ENCODE assay signal across 12 cellular contexts in the genomic region with DNA sequence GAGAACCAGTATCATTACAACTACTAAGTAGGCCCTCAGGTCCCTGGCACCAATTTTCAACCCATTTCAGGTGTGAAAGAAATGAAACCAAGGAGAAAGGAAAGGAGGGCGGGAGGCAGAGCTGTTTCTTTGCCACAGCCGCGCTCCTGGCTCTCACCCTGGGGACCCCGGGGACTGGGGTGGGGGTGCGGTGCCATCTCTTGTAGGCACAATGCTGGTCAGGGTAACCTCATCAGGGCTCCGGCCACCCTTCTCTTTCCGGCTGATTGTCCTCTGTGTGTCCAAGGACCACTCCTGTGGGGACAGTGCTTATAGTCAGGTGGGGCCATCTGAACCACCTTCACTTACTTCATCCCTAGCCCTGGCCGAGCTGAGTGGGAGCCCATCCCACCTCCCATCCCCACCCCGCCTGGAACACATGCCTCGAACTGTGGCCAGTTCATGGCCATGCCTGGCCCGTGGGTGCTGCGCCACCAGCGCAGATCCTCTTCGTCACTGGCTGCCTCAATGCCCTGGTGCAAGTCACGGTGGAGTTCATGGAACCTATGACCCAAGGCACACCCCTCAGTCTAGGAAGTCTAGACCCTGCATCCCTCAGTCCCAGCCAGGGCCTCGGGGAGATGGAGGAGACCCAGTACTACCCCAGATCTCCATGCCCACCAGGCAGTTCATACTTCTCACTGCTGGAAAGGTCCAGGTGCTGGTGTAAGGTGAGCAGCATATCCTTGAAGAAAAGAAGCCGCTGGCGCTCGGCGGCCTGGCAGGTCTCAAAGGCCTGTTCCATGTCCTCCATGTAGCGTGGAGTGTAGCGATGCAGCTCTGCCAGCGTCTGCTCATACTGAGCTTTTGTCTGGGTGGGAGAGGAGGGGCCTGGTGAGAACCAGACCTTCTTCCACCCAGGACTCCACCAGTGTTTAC. TPM values are rescaled to one million over a fixed set of nuclear protein-coding genes. Genes with fewer than 3 reads are reported as not detected.
DNase-seq lines count a peak whose midpoint lies in the region; ATAC-seq and TF ChIP-seq lines count a peak whose summit lies in the region.
"Had no signal": no experiment of that assay in that cellular context is flagged by ENCODE, and none has a peak within 500 bp of the region (broad histone marks: within the 10 kb centered on the region; RNA-seq: fewer than 3 reads in every experiment).

No MANE protein-coding gene starts in this region.

- peak overlapping the region; percentile 37 for H3K27ac Mint-ChIP-seq in CD4-positive, alpha-beta T cell

- no peak for ATAC-seq in CD4-positive, alpha-beta T cell (ENCODE audit: poor library complexity)
- ATAC-seq in gastrocnemius medialis, result no peak
- ATAC-seq in HG03196 (IDR thresholded peaks at IDR 0.05; ENCODE audit: unreplicated experiment), result no peak
- ATAC-seq: activated T-helper 17 cell treated with anti-CD3 and anti-CD28 coated beads, Interleukin-2, amount 50 U/mL, for 72 hours had no signal

- CTCF ChIA-PET in CD4-positive, alpha-beta T cell (lab: Charles Lee), result interaction anchor here (1.1 to 3.1 kb wide), 4 partner anchors 42 to 374 kb away, joined by 3 to 13 read pairs (median 7); no protein-coding TSS in a partner anchor

- H3K27me3 ChIP-seq in CD4-positive, alpha-beta T cell (ENCODE audit: control insufficient read depth, insufficient read depth, low read length), result peaks cover 10% of the 10 kb centered on the region
- H3K27me3 ChIP-seq in NT2/D1 (ENCODE audit: insufficient read depth, insufficient read length) (no peaks in the 10 kb centered on the region), esophagus squamous epithelium (no peaks in the 10 kb centered on the region), gastrocnemius medialis (no peaks in the 10 kb centered on the region)

- H3K36me3 ChIP-seq in NT2/D1 (ENCODE audit: insufficient read depth, insufficient read length, low read length) (peaks cover 72% of the 10 kb centered on the region), esophagus squamous epithelium (peaks cover 5 to 75% (median 8%) of the 10 kb centered on the region in 3 donors), gastrocnemius medialis (peaks cover 0 to 25% of the 10 kb centered on the region in 2 donors)

- H3K4me3 Mint-ChIP-seq in CD4-positive, alpha-beta T cell, result peak overlapping the region; percentile 15
- H3K4me3 Mint-ChIP-seq: memory B cell had no signal

- H3K36me3 Mint-ChIP-seq in CD4-positive, alpha-beta T cell (ENCODE audit: low read depth), result peaks cover 18% of the 10 kb centered on the region
- H3K36me3 Mint-ChIP-seq: memory B cell had no signal

- intact Hi-C loops in CD4-positive, alpha-beta T cell (cut with DNase I, micrococcal nuclease), result loop anchor here in 1 of 2 experiments (5.0 to 10.0 kb wide), 8 partner anchors 68 to 668 kb away; partner anchors contain the start of genes ACP2, ARHGAP1, CELF1 and FNBP4
- intact Hi-C loops in esophagus squamous epithelium (cut with DNase I), result loop anchor here (5.0 to 10.0 kb wide), 2 partner anchors 78 to 176 kb away; partner anchors contain the start of genes MYBPC3 and NR1H3
- intact Hi-C loops in gastrocnemius medialis (cut with DNase I; ENCODE audit: low total_unique reads), result loop anchor here (5.0 to 10.0 kb wide), 2 partner anchors 228 to 474 kb away; partner anchors contain the start of genes ARHGAP1, SLC39A13 and ZNF408

- peaks cover 17% of the 10 kb centered on the region for H3K27me3 Mint-ChIP-seq in CD4-positive, alpha-beta T cell

- 87 to 91% methylated on average over 5 to 13 of the region's 23 CpGs for WGBS in esophagus squamous epithelium, 2 donors

- H3K4me1 ChIP-seq in NT2/D1 (ENCODE audit: insufficient read depth, insufficient read length) (peaks cover 32% of the 10 kb centered on the region), esophagus squamous epithelium (peaks cover 19 to 54% (median 20%) of the 10 kb centered on the region in 3 donors), gastrocnemius medialis (peaks cover 70 to 80% of the 10 kb centered on the region in 2 donors)

- DNase-seq in CD4-positive, alpha-beta T cell, result no peak
- no peak for DNase-seq in NT2/D1 (ENCODE audit: low read depth, low spot score)
- DNase-seq in esophagus squamous epithelium (lab: John Stamatoyannopoulos, UW), result no peak
- DNase-seq in gastrocnemius medialis, result no peak
- no peak for DNase-seq in NCI-H2171 (lab: John Stamatoyannopoulos, UW)
- no peak for DNase-seq in GM19238 (ENCODE audit: insufficient read length, low spot score)
- DNase-seq: activated CD4-positive, CD25-positive, alpha-beta regulatory T cell treated with anti-CD3 and anti-CD28 coated beads, Interleukin-2, amount 50 U/mL, for 72 hours; stimulated activated CD4-positive, alpha-beta T cell treated with anti-CD3 and anti-CD28 coated beads, Interleukin-2, amount 100 ng/mL, for 48 hours had no signal

- peaks cover 34% of the 10 kb centered on the region for H3K4me1 Mint-ChIP-seq in CD4-positive, alpha-beta T cell (ENCODE audit: low read depth)

- POLR2A ChIA-PET in CD4-positive, alpha-beta T cell (lab: Charles Lee), result interaction anchor here (1.5 to 3.8 kb wide), 4 partner anchors 36 to 274 kb away, joined by 3 to 47 read pairs (median 10); partner anchors contain the start of genes ACP2, DDB2 and MADD

- H3K9ac ChIP-seq in NT2/D1 (ENCODE audit: insufficient read length, low read depth), result peak overlapping the region; percentile 15

- H3K4me3 ChIP-seq in NT2/D1 (ENCODE audit: insufficient read length, low read depth), result no peak overlapping the region
- H3K4me3 ChIP-seq in esophagus squamous epithelium, result no peak overlapping the region
- H3K4me3 ChIP-seq in gastrocnemius medialis, result no peak overlapping the region

- no peak for TF ChIP-seq CTCF in CD4-positive, alpha-beta T cell (IDR thresholded peaks at IDR 0.05)
- TF ChIP-seq CTCF in esophagus squamous epithelium (IDR thresholded peaks at IDR 0.05) (no peak), gastrocnemius medialis (IDR thresholded peaks at IDR 0.05 in 4 of 5, conservative IDR thresholded peaks at IDR 0.05 in 1 of 5) (no peak)

- H3K9me3 ChIP-seq in CD4-positive, alpha-beta T cell (ENCODE audit: control insufficient read depth, low read length), result no peaks in the 10 kb centered on the region
- no peaks in the 10 kb centered on the region for H3K9me3 ChIP-seq in NT2/D1 (ENCODE audit: insufficient read depth, low read length)
- H3K9me3 ChIP-seq in esophagus squamous epithelium, result no peaks in the 10 kb centered on the region
- no peaks in the 10 kb centered on the region for H3K9me3 ChIP-seq in gastrocnemius medialis

- TF ChIP-seq POLR2A in esophagus squamous epithelium (IDR thresholded peaks at IDR 0.05) (no peak), gastrocnemius medialis (IDR thresholded peaks at IDR 0.05) (no peak)

- H3K27ac ChIP-seq in CD4-positive, alpha-beta T cell (ENCODE audit: low read depth, low read length), result no peak overlapping the region
- H3K27ac ChIP-seq in esophagus squamous epithelium (peak overlapping the region in 3 of 4 donors; percentile 98 to 100 (median 100)), gastrocnemius medialis (peak overlapping the region; percentile 97 to 99 (median 98))
- H3K27ac ChIP-seq: epithelial cell of prostate had no signal

- H3K9me3 Mint-ChIP-seq in CD4-positive, alpha-beta T cell, result no peaks in the 10 kb centered on the region
- H3K9me3 Mint-ChIP-seq: activated T-helper 17 cell treated with anti-CD3 and anti-CD28 coated beads, Interleukin-2, amount 50 U/mL, for 72 hours; memory B cell had no signal

- in situ Hi-C loops in gastrocnemius medialis (cut with MboI; ENCODE audit: low sequenced_read_pairs in 4 of 4), result no loop called here

RNA-seq across cellular contexts. Expression of gene ARFGAP2, which starts 2.3 kb away (rescaled TPM):
- total RNA-seq in CD4-positive, alpha-beta T cell, result 100 to 1,000 TPM; 161 to 174 TPM
- total RNA-seq in esophagus squamous epithelium (100 to 1,000 TPM in 3 of 4 donors, 10 to 100 TPM in 1; 95.3 to 171 (median 119) TPM), gastrocnemius medialis (100 to 1,000 TPM; 120 to 165 (median 142) TPM)

RNA-seq across cellular contexts. Expression of gene PACSIN3, which starts 7.2 kb away (rescaled TPM):
- under 1 TPM in 1 of 2 experiments, not detected in 1; 0.27 TPM for total RNA-seq in CD4-positive, alpha-beta T cell
- total RNA-seq in esophagus squamous epithelium, result 10 to 100 TPM; 55.9 to 95.7 (median 65.0) TPM
- 100 to 1,000 TPM; 129 to 369 (median 205) TPM for total RNA-seq in gastrocnemius medialis

RNA-seq across cellular contexts. Expression of gene DDB2, which starts 35.8 kb away (rescaled TPM):
- total RNA-seq in CD4-positive, alpha-beta T cell, result 10 to 100 TPM; 57.3 to 57.6 TPM
- total RNA-seq in esophagus squamous epithelium (10 to 100 TPM; 25.7 to 65.8 (median 43.5) TPM), gastrocnemius medialis (10 to 100 TPM in 1 of 4 donors, 1 to 10 TPM in 3; 4.7 to 11.5 (median 7.1) TPM)

Comparison
In these comparisons a context has a peak if more than half of its experiments do, and no peak if none do; other contexts are left out.
1. RNA of gene PACSIN3, which starts 7.2 kb away (total RNA-seq): 129 to 369 TPM in gastrocnemius medialis and 55.9 to 95.7 TPM in esophagus squamous epithelium; 0.27 TPM in CD4-positive, alpha-beta T cell; every median in the first group is over 10 times any median in the second.